In genomic region chr10:87020056-87020455, GRCh38 we compare ENCODE assay signal across 12 cellular contexts. TPM values are rescaled to one million over a fixed set of nuclear protein-coding genes. Genes with fewer than 3 reads are reported as not detected.
"Had no signal": no experiment of that assay in that cellular context is flagged by ENCODE, and none has a peak within 500 bp of the region (broad histone marks: within the 10 kb centered on the region; RNA-seq: fewer than 3 reads in every experiment).

Gene FAM25A (plus strand): TSS chr10:87020294. CDS start chr10:87020325, 31 bp downstream.

RNA-seq across cellular contexts. Expression of gene FAM25A, which starts in this region (rescaled TPM):
- total RNA-seq: activated CD4-positive, alpha-beta T cell treated with anti-CD3 and anti-CD28 coated beads, Interleukin-2, amount 10 ng/mL, durations not matched to agents 24 days and 14 days; activated CD8-positive, alpha-beta memory T cell treated with anti-CD3 and anti-CD28 coated beads for 36 hours; activated CD8-positive, alpha-beta T cell treated with anti-CD3 and anti-CD28 coated beads for 36 hours; activated naive CD8-positive, alpha-beta T cell treated with anti-CD3 and anti-CD28 coated beads for 36 hours; activated T-cell treated with anti-CD3 and anti-CD28 coated beads, Interleukin-2, amount 50 U/mL, for 72 hours; activated T-helper 17 cell treated with anti-CD3 and anti-CD28 coated beads, Interleukin-2, amount 50 U/mL, for 72 hours; aorta; cardiac muscle cell; LHCN-M2; Peyer's patch; SJSA1 had no signal
- polyA plus RNA-seq: aorta, cardiac muscle cell, SK-N-SH had no signal
